29 cellular contexts compared by ENCODE assay signal in the genomic region with DNA sequence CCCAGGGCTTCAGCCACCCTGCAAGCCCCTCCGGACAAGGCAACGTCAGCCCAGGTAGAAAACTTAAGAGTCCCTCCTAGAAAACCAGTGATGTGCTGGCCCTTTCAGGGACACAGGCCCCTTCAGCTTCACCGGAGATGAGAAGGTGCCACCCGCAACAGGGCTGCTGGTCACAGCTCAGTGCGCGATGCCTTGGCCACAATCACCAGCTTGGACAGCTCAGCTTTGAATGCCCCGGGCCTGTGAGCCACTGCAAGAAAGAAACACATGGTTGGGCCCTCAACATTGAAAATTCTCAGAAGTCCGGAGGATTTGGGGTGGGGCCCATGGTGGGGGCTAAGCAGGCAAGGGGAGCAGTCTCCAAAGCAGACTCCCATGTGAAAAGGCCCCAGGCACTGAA.
"Had no signal": no experiment of that assay in that cellular context is flagged by ENCODE, and none has a peak within 500 bp of the region (broad histone marks: within the 10 kb centered on the region; RNA-seq: fewer than 3 reads in every experiment).

No MANE protein-coding gene starts in this region.

- H3K27me3 Mint-ChIP-seq: activated CD4-positive, alpha-beta T cell treated with anti-CD3 and anti-CD28 coated beads for 36 hours; activated naive CD8-positive, alpha-beta T cell; brain; progenitor cell of endocrine pancreas had no signal

- H3K4me1 Mint-ChIP-seq: activated CD4-positive, alpha-beta T cell treated with anti-CD3 and anti-CD28 coated beads for 36 hours; brain; nephron had no signal

- H3K27ac ChIP-seq: ascending aorta, cardiac muscle cell, coronary artery, dorsolateral prefrontal cortex, foreskin keratinocyte, heart left ventricle, left lung, lower lobe of right lung, neutrophil, ovary, testis, transverse colon had no signal

- H3K27ac Mint-ChIP-seq: activated CD4-positive, alpha-beta T cell treated with anti-CD3 and anti-CD28 coated beads for 36 hours; activated naive CD8-positive, alpha-beta T cell; activated T-helper 2 cell treated with anti-CD3 and anti-CD28 coated beads, Interferon-gamma antibody, Interleukin-2, Interleukin-4, amounts not matched to agents 10 μg/mL and 5 μg/mL and 100 μg/mL, durations not matched to agents 14 hours and 24 hours and 36 hours; nephron; progenitor cell of endocrine pancreas had no signal

- H3K9me3 ChIP-seq: left lung, lower lobe of right lung, neutrophil, testis, transverse colon had no signal

- H3K4me3 ChIP-seq: ascending aorta, cardiac muscle cell, coronary artery, dorsolateral prefrontal cortex, heart left ventricle, left lung, lower lobe of right lung, mucosa of descending colon, ovary, testis, transverse colon had no signal

- DNase-seq: activated CD4-positive, alpha-beta T cell treated with anti-CD3 and anti-CD28 coated beads for 36 hours; activated CD4-positive, CD25-positive, alpha-beta regulatory T cell; activated CD8-positive, alpha-beta memory T cell treated with anti-CD3 and anti-CD28 coated beads, Interleukin-2, amount 50 U/mL, for 4 hours; activated T-cell treated with anti-CD3 and anti-CD28 coated beads, Interleukin-2, amount 50 U/mL, for 4 hours; dorsolateral prefrontal cortex; effector memory CD4-positive, alpha-beta T cell; foreskin keratinocyte; heart left ventricle; kidney glomerular epithelial cell; left lung; lower lobe of right lung; mucosa of descending colon; ovary; stimulated activated CD4-positive, alpha-beta T cell treated with anti-CD3 and anti-CD28 coated beads, Interleukin-15, amount 100 ng/mL, for 24 hours; stimulated activated CD4-positive, alpha-beta T cell treated with anti-CD3 and anti-CD28 coated beads, Interleukin-2, amount 100 ng/mL, for 24 hours; stimulated activated naive CD4-positive, alpha-beta T cell treated with Interleukin-2 at 50 U/mL for 16 hours; T-helper 1 cell; testis; transverse colon had no signal

- ATAC-seq: activated CD4-positive, alpha-beta T cell treated with anti-CD3 and anti-CD28 coated beads for 36 hours; activated T-cell treated with anti-CD3 and anti-CD28 coated beads, Interleukin-2, amount 50 U/mL, for 4 hours; esophagus mucosa; foreskin keratinocyte; heart left ventricle; left lung; lower lobe of right lung; mucosa of descending colon had no signal

- H3K4me1 ChIP-seq: ascending aorta, foreskin keratinocyte, left lung, lower lobe of right lung, testis had no signal

- H3K4me3 Mint-ChIP-seq: activated CD4-positive, alpha-beta T cell treated with anti-CD3 and anti-CD28 coated beads for 36 hours; activated naive CD8-positive, alpha-beta T cell; activated T-cell treated with anti-CD3 and anti-CD28 coated beads, Interleukin-2, amount 50 U/mL, for 4 hours; brain; nephron had no signal

- H3K9me3 Mint-ChIP-seq: activated T-cell treated with anti-CD3 and anti-CD28 coated beads, Interleukin-2, amount 50 U/mL, for 4 hours; activated T-helper 2 cell treated with anti-CD3 and anti-CD28 coated beads, Interferon-gamma antibody, Interleukin-2, Interleukin-4, amounts not matched to agents 10 μg/mL and 5 μg/mL and 100 μg/mL, durations not matched to agents 14 hours and 24 hours and 36 hours; nephron had no signal

- H3K27me3 ChIP-seq: ascending aorta, cardiac muscle cell, dorsolateral prefrontal cortex, foreskin keratinocyte, heart left ventricle, left lung, neutrophil, ovary, testis, transverse colon had no signal
